Comparison of ENCODE assay signal across 19 cellular contexts in genomic region chr20:59809630-59810375, GRCh38.
"Had no signal": no experiment of that assay in that cellular context is flagged by ENCODE, and none has a peak within 500 bp of the region (broad histone marks: within the 10 kb centered on the region; RNA-seq: fewer than 3 reads in every experiment).

No MANE protein-coding gene starts in this region.

- H3K4me3 ChIP-seq: adrenal gland, left ventricle myocardium inferior, sigmoid colon, smooth muscle cell, transverse colon, uterus had no signal

- H3K4me1 ChIP-seq: adrenal gland, foreskin keratinocyte, left ventricle myocardium inferior, sigmoid colon, transverse colon, uterus had no signal

- H3K27ac ChIP-seq: adrenal gland, foreskin keratinocyte, left ventricle myocardium inferior, sigmoid colon, transverse colon, uterus, WERI-Rb-1 had no signal

- FAIRE-seq: bronchial epithelial cell, TTC549 had no signal

- ATAC-seq: activated CD8-positive, alpha-beta T cell treated with anti-CD3 and anti-CD28 coated beads for 36 hours; activated T-cell treated with anti-CD3 and anti-CD28 coated beads, Interleukin-2, amount 50 U/mL, for 4 hours; foreskin keratinocyte; stimulated activated memory B cell treated with anti-CD40 and anti-IgM and Interleukin-4, amounts not matched to agents 10 μg/mL and 1 μg/mL and 100 μg/mL, for 72 hours; T-cell had no signal

- H3K4me2 ChIP-seq: smooth muscle cell had no signal

- H3K9me3 ChIP-seq: adrenal gland, left ventricle myocardium inferior, sigmoid colon, transverse colon, uterus had no signal

- DNase-seq: activated CD4-positive, alpha-beta T cell treated with anti-CD3 and anti-CD28 coated beads, Interleukin-2, amount 10 ng/mL, durations not matched to agents 7 days and 5 days; activated CD8-positive, alpha-beta T cell treated with anti-CD3 and anti-CD28 coated beads for 36 hours; activated naive CD4-positive, alpha-beta T cell; activated T-cell treated with anti-CD3 and anti-CD28 coated beads, Interleukin-2, amount 50 U/mL, for 4 hours; effector CD4-positive, alpha-beta T cell; erythroblast; foreskin keratinocyte; left ventricle myocardium inferior; sigmoid colon; stimulated activated CD4-positive, alpha-beta T cell treated with anti-CD3 and anti-CD28 coated beads, Interleukin-15, amount 100 ng/mL, for 24 hours; transverse colon; WERI-Rb-1 had no signal

- H3K27me3 ChIP-seq: adrenal gland, sigmoid colon, transverse colon, uterus had no signal

- H3K36me3 ChIP-seq: adrenal gland, left ventricle myocardium inferior, sigmoid colon, transverse colon, uterus, WERI-Rb-1 had no signal
